Comparison of ENCODE assay signal across 1 cellular context in genomic region chr20:37673429-37673828, GRCh38.
A peak's percentile ranks its signal among the peaks of the same experiment; 100 is the strongest.
TF ChIP-seq lines count a peak whose summit lies in the region.

No MANE protein-coding gene starts in this region.

TF ChIP-seq in HepG2, 621 proteins besides CTCF, POLR2A, EP300 and RAD21 (continued from another document):
- TF ChIP-seq AKNA (CRISPR knock-in tag; IDR thresholded peaks at IDR 0.05; ENCODE audit: borderline replicate concordance), result no peak
- no peak for TF ChIP-seq ZNF816 (CRISPR knock-in tag; IDR thresholded peaks at IDR 0.05; ENCODE audit: borderline replicate concordance)
- peak; percentile 77 for TF ChIP-seq TBX2 (CRISPR knock-in tag; IDR thresholded peaks at IDR 0.05; ENCODE audit: borderline replicate concordance)
- peak; percentile 80 for TF ChIP-seq HNF1A (IDR thresholded peaks at IDR 0.05; ENCODE audit: low read depth)
- no peak; the same call in 1 of the 2 replicates for TF ChIP-seq HNF1A (CRISPR knock-in tag; IDR thresholded peaks at IDR 0.05; ENCODE audit: borderline replicate concordance)
- no peak for TF ChIP-seq SOX6 (IDR thresholded peaks at IDR 0.05)
- TF ChIP-seq SOX6 (CRISPR knock-in tag; IDR thresholded peaks at IDR 0.05), result peak; percentile 69; the same call in 1 of the 2 replicates
- TF ChIP-seq MAFK (conservative IDR thresholded peaks at IDR 0.05 in 1 of 2, IDR thresholded peaks at IDR 0.05 in 1 of 2; ENCODE audit: low read length in 2 of 2), result peak; percentile 42 to 43; a peak in 3 of 4 replicates
- no peak for TF ChIP-seq ZNF468 (CRISPR knock-in tag; IDR thresholded peaks at IDR 0.05)
- TF ChIP-seq ISL2 (CRISPR knock-in tag; IDR thresholded peaks at IDR 0.05), result peak; percentile 64; the same call in 1 of the 2 replicates
- TF ChIP-seq MED1 (CRISPR knock-in tag; IDR thresholded peaks at IDR 0.05), result no peak
- TF ChIP-seq HOXA3 (CRISPR knock-in tag; IDR thresholded peaks at IDR 0.05), result 0 out of 2 replicates have a peak, but pooled peaks have one; percentile 19
- TF ChIP-seq PATZ1 (CRISPR knock-in tag; IDR thresholded peaks at IDR 0.05), result peak; percentile 71
- no peak for TF ChIP-seq ZNF484 (CRISPR knock-in tag; IDR thresholded peaks at IDR 0.05; ENCODE audit: borderline replicate concordance, low read depth)
- peak; percentile 38; the same call in 1 of the 2 replicates for TF ChIP-seq ZNF788 (CRISPR knock-in tag; IDR thresholded peaks at IDR 0.05; ENCODE audit: borderline replicate concordance)
- TF ChIP-seq ZBTB7A (CRISPR knock-in tag; IDR thresholded peaks at IDR 0.05), result peak; percentile 21; the same call in 1 of the 2 replicates
- 0 out of 2 replicates have a peak, but pooled peaks have one; percentile 26 for TF ChIP-seq ZBTB7B (CRISPR knock-in tag; IDR thresholded peaks at IDR 0.05)
- TF ChIP-seq PLRG1 (conservative IDR thresholded peaks at IDR 0.05), result no peak
- peak; percentile 71 for TF ChIP-seq PAXIP1 (CRISPR knock-in tag; conservative IDR thresholded peaks at IDR 0.05)
- no peak for TF ChIP-seq NR2F6 (IDR thresholded peaks at IDR 0.05)
- TF ChIP-seq NR2F6 (CRISPR knock-in tag; IDR thresholded peaks at IDR 0.05), result no peak
- TF ChIP-seq ZBTB44 (CRISPR knock-in tag; IDR thresholded peaks at IDR 0.05), result no peak
- TF ChIP-seq PHF21A (CRISPR knock-in tag; IDR thresholded peaks at IDR 0.05), result peak; percentile 48; the same call in 1 of the 2 replicates
- TF ChIP-seq FOXP4 (CRISPR knock-in tag; IDR thresholded peaks at IDR 0.05), result peak; percentile 26; the same call in 1 of the 2 replicates
- TF ChIP-seq SOX5 (CRISPR knock-in tag; IDR thresholded peaks at IDR 0.05; ENCODE audit: borderline replicate concordance), result 0 out of 2 replicates have a peak, but pooled peaks have one; percentile 36
- TF ChIP-seq SOX13 (IDR thresholded peaks at IDR 0.05), result no peak
- TF ChIP-seq SOX13 (CRISPR knock-in tag; conservative IDR thresholded peaks at IDR 0.05 in 1 of 2, IDR thresholded peaks at IDR 0.05 in 1 of 2), result peak in 1 of 2 experiments; percentile 58; a peak in 2 of 4 replicates
- TF ChIP-seq ZFX (CRISPR knock-in tag; IDR thresholded peaks at IDR 0.05; ENCODE audit: low read depth), result no peak
- TF ChIP-seq SALL1 (CRISPR knock-in tag; IDR thresholded peaks at IDR 0.05), result peak; percentile 63; the same call in 1 of the 2 replicates
- peak; percentile 38; the same call in 1 of the 2 replicates for TF ChIP-seq HNF1B (CRISPR knock-in tag; IDR thresholded peaks at IDR 0.05)
- TF ChIP-seq REPIN1 (CRISPR knock-in tag; IDR thresholded peaks at IDR 0.05; ENCODE audit: borderline replicate concordance, low read depth), result peak; percentile 63; the same call in 1 of the 2 replicates
- TF ChIP-seq PAF1 (CRISPR knock-in tag; IDR thresholded peaks at IDR 0.05), result no peak
- peak; percentile 80 for TF ChIP-seq TCF7 (IDR thresholded peaks at IDR 0.05; ENCODE audit: low read depth)
